8 cellular contexts compared by ENCODE assay signal in the genomic region with DNA sequence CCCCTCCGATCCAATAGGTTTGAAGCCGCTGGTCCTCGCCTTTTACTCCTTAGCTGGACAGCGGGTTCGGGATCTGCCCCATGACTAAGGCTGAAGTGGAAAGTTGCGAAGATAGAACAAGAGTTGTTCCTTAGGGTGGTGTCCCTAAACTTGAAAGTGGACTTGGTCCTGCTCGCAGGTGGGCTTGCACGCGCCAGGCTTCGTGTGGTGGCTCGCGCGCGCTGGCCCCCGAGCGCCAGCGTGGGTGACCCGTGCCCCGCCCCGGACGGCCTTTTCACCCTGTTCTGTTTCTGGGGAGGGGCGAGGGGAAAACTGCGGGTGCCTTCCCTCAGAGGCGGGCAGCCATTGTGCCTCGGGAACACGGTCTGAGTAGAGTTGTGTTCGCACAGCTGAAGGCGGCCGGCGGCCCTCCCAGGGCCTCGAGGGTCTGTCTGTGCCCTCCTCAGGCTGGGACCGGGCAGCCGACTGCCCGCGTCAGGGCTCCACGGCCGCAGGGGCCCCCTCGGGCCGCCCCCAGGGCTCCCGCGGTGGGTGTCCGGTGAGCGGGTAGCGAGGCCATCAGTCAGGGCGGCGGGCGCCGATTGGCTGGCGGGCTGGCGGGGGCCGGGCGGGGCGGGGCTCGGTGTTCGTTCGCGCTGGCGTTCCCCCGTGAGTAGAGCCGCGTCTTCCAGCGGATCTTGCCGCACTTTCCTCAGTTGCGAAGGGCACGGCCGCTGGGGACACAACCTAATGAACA. TPM values are rescaled to one million over a fixed set of nuclear protein-coding genes. Genes with fewer than 3 reads are reported as not detected.
DNase-seq lines count a peak whose midpoint lies in the region; ATAC-seq and TF ChIP-seq lines count a peak whose summit lies in the region.

No MANE protein-coding gene starts in this region.

- H3K9me3 Mint-ChIP-seq in activated naive CD8-positive, alpha-beta T cell treated with anti-CD3 and anti-CD28 coated beads, Interleukin-2, amount 50 U/mL, for 24 hours, result no peaks in the 10 kb centered on the region

- H3K27ac Mint-ChIP-seq in activated naive CD8-positive, alpha-beta T cell treated with anti-CD3 and anti-CD28 coated beads, Interleukin-2, amount 50 U/mL, for 24 hours, result peak overlapping the region; percentile 85

- peaks cover 2% of the 10 kb centered on the region for H3K36me3 Mint-ChIP-seq in activated naive CD8-positive, alpha-beta T cell treated with anti-CD3 and anti-CD28 coated beads, Interleukin-2, amount 50 U/mL, for 24 hours (ENCODE audit: low read depth)

- peak overlapping the region; percentile 77 for H3K4me3 Mint-ChIP-seq in activated naive CD8-positive, alpha-beta T cell treated with anti-CD3 and anti-CD28 coated beads, Interleukin-2, amount 50 U/mL, for 24 hours

- TF ChIP-seq CTCF in LNCaP clone FGC (IDR thresholded peaks at IDR 0.05; ENCODE audit: control insufficient read depth, extremely low read depth, insufficient read depth), result no peak
- TF ChIP-seq CTCF in cardiac muscle cell (IDR thresholded peaks at IDR 0.05; ENCODE audit: low read depth, low read length), result no peak
- TF ChIP-seq CTCF in parathyroid adenoma (IDR thresholded peaks at IDR 0.05), result no peak
- TF ChIP-seq CTCF in tibial artery (IDR thresholded peaks at IDR 0.05), result no peak

- peaks cover 73% of the 10 kb centered on the region for H3K4me1 ChIP-seq in cardiac muscle cell (ENCODE audit: low read depth)
- H3K4me1 ChIP-seq in parathyroid adenoma, result peaks cover 16% of the 10 kb centered on the region
- H3K4me1 ChIP-seq in tibial artery, result peaks cover 0 to 45% (median 24%) of the 10 kb centered on the region in 4 donors

- peaks cover 79% of the 10 kb centered on the region for H3K4me1 Mint-ChIP-seq in activated naive CD8-positive, alpha-beta T cell treated with anti-CD3 and anti-CD28 coated beads, Interleukin-2, amount 50 U/mL, for 24 hours

- peaks cover 10% of the 10 kb centered on the region for H3K79me2 ChIP-seq in parathyroid adenoma

- H3K9ac ChIP-seq in parathyroid adenoma, result peak overlapping the region; percentile 50

- H3K4me3 ChIP-seq in LNCaP clone FGC (ENCODE audit: low read depth, low read length), result peak overlapping the region; percentile 53
- peak overlapping the region; percentile 32 for H3K4me3 ChIP-seq in cardiac muscle cell
- peak overlapping the region; percentile 84 for H3K4me3 ChIP-seq in parathyroid adenoma (ENCODE audit: low read depth, low read length)
- H3K4me3 ChIP-seq in tibial artery, result peak overlapping the region; percentile 65 to 66

- no peaks in the 10 kb centered on the region for H3K27me3 Mint-ChIP-seq in activated naive CD8-positive, alpha-beta T cell treated with anti-CD3 and anti-CD28 coated beads, Interleukin-2, amount 50 U/mL, for 24 hours

- H3K9me3 ChIP-seq in cardiac muscle cell (ENCODE audit: low read depth) (no peaks in the 10 kb centered on the region), parathyroid adenoma (ENCODE audit: control insufficient read depth, low read length) (no peaks in the 10 kb centered on the region), tibial artery (no peaks in the 10 kb centered on the region)

- no peaks in the 10 kb centered on the region for H3K36me3 ChIP-seq in cardiac muscle cell
- no peaks in the 10 kb centered on the region for H3K36me3 ChIP-seq in parathyroid adenoma (ENCODE audit: control insufficient read depth, insufficient read depth, low read length)
- H3K36me3 ChIP-seq in tibial artery, result no peaks in the 10 kb centered on the region

- intact Hi-C loops in tibial artery (cut with DNase I; ENCODE audit: low total_unique reads), result loop anchor here (2.0 to 5.0 kb wide), 3 partner anchors 30 to 308 kb away; no protein-coding TSS in a partner anchor

- H3K27ac ChIP-seq in cardiac muscle cell (peak overlapping the region; percentile 90), parathyroid adenoma (peak overlapping the region; percentile 86), tibial artery (peak overlapping the region; percentile 92 to 97)

- DNase-seq in ELF-1 (ENCODE audit: low read depth, low spot score), result peak; percentile 82
- no peak for DNase-seq in LNCaP clone FGC (ENCODE audit: low read depth)
- peak; percentile 26 to 78 for DNase-seq in SW 1271 (lab: John Stamatoyannopoulos, UW)
- peak; percentile 87 for DNase-seq in activated naive CD8-positive, alpha-beta T cell treated with anti-CD3 and anti-CD28 coated beads, Interleukin-2, amount 50 U/mL, for 24 hours
- DNase-seq in cardiac muscle cell (ENCODE audit: low read depth in 1 of 2, low spot score in 1 of 2), result peak; percentile 81 to 91
- peak; percentile 90 to 95 for DNase-seq in tibial artery

- peak; percentile 61 for ATAC-seq in GM21825 (IDR thresholded peaks at IDR 0.05; ENCODE audit: unreplicated experiment)
- ATAC-seq in activated naive CD8-positive, alpha-beta T cell treated with anti-CD3 and anti-CD28 coated beads, Interleukin-2, amount 50 U/mL, for 24 hours, result peak; percentile 81

- peak overlapping the region; percentile 75 for H3K4me2 ChIP-seq in parathyroid adenoma (ENCODE audit: low read length)

- H3K27me3 ChIP-seq in cardiac muscle cell (no peaks in the 10 kb centered on the region), parathyroid adenoma (ENCODE audit: control insufficient read depth, insufficient read depth, low read length) (no peaks in the 10 kb centered on the region), tibial artery (no peaks in the 10 kb centered on the region)

- peak overlapping the region; percentile 94 for H2AFZ ChIP-seq in parathyroid adenoma

RNA-seq across cellular contexts. Expression of a gene that starts 33.0 kb away (rescaled TPM):
- 30.5 and 55.3 TPM in 2 replicates for total RNA-seq in cardiac muscle cell
- 15.4 and 22.1 TPM in 2 replicates for polyA plus RNA-seq in cardiac muscle cell

Comparison
In these comparisons a context has a peak if more than half of its experiments do, and no peak if none do; other contexts are left out.
1. H3K4me3 ChIP-seq: peak in every context shown above with its lines; median percentile 84 in parathyroid adenoma; 66 in tibial artery; 53 in LNCaP clone FGC; 32 in cardiac muscle cell.